In the genomic region with DNA sequence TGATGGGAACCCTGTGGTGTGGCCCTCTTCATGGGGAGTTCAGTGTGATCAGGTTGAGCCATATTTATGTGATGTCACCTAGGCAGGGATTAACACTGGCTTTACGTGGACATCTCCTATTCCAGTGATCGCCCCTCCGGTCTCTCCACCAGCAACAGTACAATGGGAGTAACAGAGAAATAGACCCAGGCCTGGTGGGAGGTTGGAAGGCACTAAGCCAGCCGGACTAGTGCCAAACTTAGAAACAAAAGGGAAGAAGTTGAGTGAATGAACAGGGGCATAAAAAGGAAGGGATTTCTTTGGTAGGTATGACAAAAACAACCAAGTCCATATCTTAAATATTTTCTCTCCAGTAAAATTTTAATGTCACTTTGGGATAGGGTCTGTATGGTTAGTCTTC, we compare ENCODE assay signal across 15 cellular contexts.
"Had no signal": no experiment of that assay in that cellular context is flagged by ENCODE, and none has a peak within 500 bp of the region (broad histone marks: within the 10 kb centered on the region; RNA-seq: fewer than 3 reads in every experiment).

No MANE protein-coding gene starts in this region.

- ATAC-seq: effector memory CD8-positive, alpha-beta T cell; esophagus mucosa; stimulated activated effector memory CD8-positive, alpha-beta T cell treated with anti-CD3 and anti-CD28 coated beads, Interleukin-12 subunit alpha, Interleukin-12 subunit beta, amount 100 ng/mL, for 72 hours had no signal

- H3K27ac Mint-ChIP-seq: activated CD4-positive, alpha-beta memory T cell treated with anti-CD3 and anti-CD28 coated beads for 36 hours; activated naive CD8-positive, alpha-beta T cell treated with anti-CD3 and anti-CD28 coated beads for 36 hours; effector memory CD8-positive, alpha-beta T cell; immature natural killer cell; stimulated activated effector memory CD8-positive, alpha-beta T cell treated with anti-CD3 and anti-CD28 coated beads, Interleukin-12 subunit alpha, Interleukin-12 subunit beta, amount 100 ng/mL, for 72 hours had no signal

- H3K36me3 Mint-ChIP-seq: activated CD4-positive, alpha-beta memory T cell treated with anti-CD3 and anti-CD28 coated beads for 36 hours; immature natural killer cell; stimulated activated effector memory CD8-positive, alpha-beta T cell treated with anti-CD3 and anti-CD28 coated beads, Interleukin-12 subunit alpha, Interleukin-12 subunit beta, amount 100 ng/mL, for 72 hours had no signal

- H3K36me3 ChIP-seq: cardiac muscle cell, ovary, SJCRH30 had no signal

- H3K4me3 Mint-ChIP-seq: activated CD4-positive, alpha-beta memory T cell treated with anti-CD3 and anti-CD28 coated beads for 36 hours; activated naive CD8-positive, alpha-beta T cell treated with anti-CD3 and anti-CD28 coated beads for 36 hours; effector memory CD8-positive, alpha-beta T cell; immature natural killer cell; stimulated activated effector memory CD8-positive, alpha-beta T cell treated with anti-CD3 and anti-CD28 coated beads, Interleukin-12 subunit alpha, Interleukin-12 subunit beta, amount 100 ng/mL, for 72 hours had no signal

- H3K27me3 ChIP-seq: cardiac muscle cell, ovary, SJCRH30 had no signal

- H3K4me1 Mint-ChIP-seq: immature natural killer cell; stimulated activated effector memory CD8-positive, alpha-beta T cell treated with anti-CD3 and anti-CD28 coated beads, Interleukin-12 subunit alpha, Interleukin-12 subunit beta, amount 100 ng/mL, for 72 hours had no signal

- H3K27ac ChIP-seq: cardiac muscle cell, ovary, SJCRH30 had no signal

- H3K9me3 ChIP-seq: ovary had no signal

- DNase-seq: activated CD4-positive, alpha-beta memory T cell treated with anti-CD3 and anti-CD28 coated beads for 36 hours; activated gamma-delta T cell; activated naive CD8-positive, alpha-beta T cell treated with anti-CD3 and anti-CD28 coated beads for 36 hours; activated T-cell treated with anti-CD3 and anti-CD28 coated beads, Interleukin-2, amount 50 U/mL, for 48 hours; cortex of kidney; effector memory CD8-positive, alpha-beta T cell; foreskin fibroblast; glutamatergic neuron; immature natural killer cell; ovary had no signal

- H3K4me2 ChIP-seq: smooth muscle cell had no signal

- H3K9me3 Mint-ChIP-seq: effector memory CD8-positive, alpha-beta T cell; immature natural killer cell had no signal

- H3K4me3 ChIP-seq: cardiac muscle cell, ovary, SJCRH30, smooth muscle cell had no signal
